21 cellular contexts compared by ENCODE assay signal in genomic region chr18:35489913-35490490, GRCh38. TPM values are rescaled to one million over a fixed set of nuclear protein-coding genes. Genes with fewer than 3 reads are reported as not detected.
DNase-seq lines count a peak whose midpoint lies in the region; ATAC-seq, FAIRE-seq and TF ChIP-seq lines count a peak whose summit lies in the region.
"Had no signal": no experiment of that assay in that cellular context is flagged by ENCODE, and none has a peak within 500 bp of the region (broad histone marks: within the 10 kb centered on the region; RNA-seq: fewer than 3 reads in every experiment).

No MANE protein-coding gene starts in this region.

- H2AFZ ChIP-seq in HCT116 (ENCODE audit: low read depth, low read length, poor library complexity, severe bottlenecking): no peak overlapping the region
- no peak overlapping the region for H2AFZ ChIP-seq in astrocyte (ENCODE audit: low read depth, low read length)

- BruUV-seq in HCT116 (replicated peaks; lab: Mats Ljungman, UMichigan): no TSS peak

- FAIRE-seq in astrocyte (lab: Jason Lieb, UNC): no peak
- no peak for FAIRE-seq in small intestine (lab: Jason Lieb, UNC)
- FAIRE-seq: urothelium cell line had no signal

- peak overlapping the region; percentile 9; the same call in 1 of the 2 replicates for H3K4me2 ChIP-seq in HCT116 (ENCODE audit: low read length)
- peak overlapping the region; percentile 19 for H3K4me2 ChIP-seq in astrocyte (ENCODE audit: low read length)
- H3K4me2 ChIP-seq: KMS-11 had no signal

- TF ChIP-seq CTCF in HCT116 (IDR thresholded peaks at IDR 0.05 in 2 of 3, conservative IDR thresholded peaks at IDR 0.05 in 1 of 3; ENCODE audit: borderline replicate concordance in 1 of 3, insufficient read depth in 1 of 3, low read depth in 2 of 3, low read length in 2 of 3) (no peak), astrocyte (IDR thresholded peaks at IDR 0.05; ENCODE audit: insufficient read depth, low read depth, low read length) (no peak)

- peaks cover 20% of the 10 kb centered on the region for H3K4me1 Mint-ChIP-seq in astrocyte (ENCODE audit: low read depth, unreplicated experiment)
- H3K4me1 Mint-ChIP-seq in activated T-helper 17 cell treated with anti-CD3 and anti-CD28 coated beads, Interleukin-2, amount 50 U/mL, for 72 hours: peaks cover 4% of the 10 kb centered on the region

- RAD21 ChIA-PET in HCT116 (lab: Charles Lee; ENCODE audit: low non-redundant PET in 1 of 2, low total read pairs in 2 of 2, uncharacterized antibody in 2 of 2, unreplicated experiment in 2 of 2): no interaction called here

- no peak overlapping the region for H3K9ac ChIP-seq in HCT116 (ENCODE audit: low read length)
- H3K9ac ChIP-seq in astrocyte (ENCODE audit: low read length): no peak overlapping the region
- H3K9ac ChIP-seq: KMS-11 had no signal

- no peaks in the 10 kb centered on the region for H3K36me3 ChIP-seq in HCT116 (ENCODE audit: control insufficient read depth in 1 of 2, insufficient read depth in 2 of 2, low read length in 2 of 2)
- no peaks in the 10 kb centered on the region for H3K36me3 ChIP-seq in astrocyte (ENCODE audit: insufficient read depth, low read length)
- H3K36me3 ChIP-seq in small intestine (ENCODE audit: control insufficient read depth in 2 of 2, insufficient read depth in 2 of 2, low read length in 2 of 2): no peaks in the 10 kb centered on the region
- H3K36me3 ChIP-seq: right lobe of liver had no signal

- H3K79me2 ChIP-seq in HCT116 (ENCODE audit: insufficient read depth, low read length) (peaks cover 51% of the 10 kb centered on the region), astrocyte (ENCODE audit: insufficient read depth, low read length) (peaks cover 62% of the 10 kb centered on the region)

- H3K27me3 Mint-ChIP-seq in astrocyte (ENCODE audit: low read depth, unreplicated experiment): no peaks in the 10 kb centered on the region
- no peaks in the 10 kb centered on the region for H3K27me3 Mint-ChIP-seq in activated T-helper 17 cell treated with anti-CD3 and anti-CD28 coated beads, Interleukin-2, amount 50 U/mL, for 72 hours
- H3K27me3 Mint-ChIP-seq: activated naive CD8-positive, alpha-beta T cell treated with anti-CD3 and anti-CD28 coated beads, Interleukin-2, amount 10 ng/mL, durations not matched to agents 7 days and 5 days; stimulated activated naive CD8-positive, alpha-beta T cell treated with anti-CD3 and anti-CD28 coated beads, Interleukin-15, Interleukin-2, amounts not matched to agents 100 ng/mL and 50 ng/mL, for 24 hours had no signal

- no peak for ATAC-seq in HCT116
- peak; percentile 70 to 88 for ATAC-seq in right cardiac atrium
- no peak for ATAC-seq in activated T-helper 17 cell treated with anti-CD3 and anti-CD28 coated beads, Interleukin-2, amount 50 U/mL, for 72 hours (replicated peaks)

- H3K27me3 ChIP-seq in HCT116 (ENCODE audit: insufficient read depth, low read length) (no peaks in the 10 kb centered on the region), astrocyte (ENCODE audit: insufficient read depth, low read length) (no peaks in the 10 kb centered on the region), right cardiac atrium (ENCODE audit: control insufficient read depth, insufficient read depth) (no peaks in the 10 kb centered on the region), small intestine (ENCODE audit: control insufficient read depth in 2 of 2, insufficient read depth in 2 of 2, low read length in 2 of 2) (no peaks in the 10 kb centered on the region)
- H3K27me3 ChIP-seq: dorsolateral prefrontal cortex, right lobe of liver had no signal

- no peaks in the 10 kb centered on the region for H3K9me2 ChIP-seq in HCT116 (ENCODE audit: insufficient read depth)

- POLR2A ChIA-PET in HCT116 (lab: Charles Lee): no interaction called here

- intact Hi-C loops in HCT116 (cut with micrococcal nuclease): no loop called here
- intact Hi-C loops in right cardiac atrium (cut with DNase I): loop anchor here in 1 of 4 donors (10.0 kb wide), 1 partner anchor 85 kb away; no protein-coding TSS in a partner anchor

- H3K27ac Mint-ChIP-seq in astrocyte (ENCODE audit: unreplicated experiment): no peak overlapping the region
- no peak overlapping the region for H3K27ac Mint-ChIP-seq in activated T-helper 17 cell treated with anti-CD3 and anti-CD28 coated beads, Interleukin-2, amount 50 U/mL, for 72 hours
- H3K27ac Mint-ChIP-seq: activated naive CD8-positive, alpha-beta T cell treated with anti-CD3 and anti-CD28 coated beads, Interleukin-2, amount 10 ng/mL, durations not matched to agents 7 days and 5 days; activated T-helper 1 cell treated with anti-CD3 and anti-CD28 coated beads, Interleukin-12 subunit alpha, Interleukin-12 subunit beta, Interleukin-2, Interleukin-4 antibody, amounts not matched to agents 30 ng/mL and 10 ng/mL and 1 ng/mL, durations not matched to agents 14 hours and 24 hours and 36 hours; stimulated activated naive CD8-positive, alpha-beta T cell treated with anti-CD3 and anti-CD28 coated beads, Interleukin-15, Interleukin-2, amounts not matched to agents 100 ng/mL and 50 ng/mL, for 24 hours; T-helper 2 cell treated with Interferon-gamma antibody and Interleukin-4, amounts not matched to agents 5 μg/mL and 100 μg/mL, for 36 hours had no signal

- H3K4me3 Mint-ChIP-seq in astrocyte (ENCODE audit: unreplicated experiment): peak overlapping the region; percentile 60
- H3K4me3 Mint-ChIP-seq in activated T-helper 17 cell treated with anti-CD3 and anti-CD28 coated beads, Interleukin-2, amount 50 U/mL, for 72 hours: no peak overlapping the region
- H3K4me3 Mint-ChIP-seq: activated naive CD8-positive, alpha-beta T cell treated with anti-CD3 and anti-CD28 coated beads, Interleukin-2, amount 10 ng/mL, durations not matched to agents 7 days and 5 days; activated T-helper 1 cell treated with anti-CD3 and anti-CD28 coated beads, Interleukin-12 subunit alpha, Interleukin-12 subunit beta, Interleukin-2, Interleukin-4 antibody, amounts not matched to agents 30 ng/mL and 10 ng/mL and 1 ng/mL, durations not matched to agents 14 hours and 24 hours and 36 hours; stimulated activated naive CD8-positive, alpha-beta T cell treated with anti-CD3 and anti-CD28 coated beads, Interleukin-15, Interleukin-2, amounts not matched to agents 100 ng/mL and 50 ng/mL, for 24 hours; T-helper 2 cell treated with Interferon-gamma antibody and Interleukin-4, amounts not matched to agents 5 μg/mL and 100 μg/mL, for 36 hours had no signal

- H3K9me3 ChIP-seq in HCT116 (ENCODE audit: control insufficient read depth in 1 of 2, insufficient read depth in 1 of 2, low read depth in 1 of 2, low read length in 2 of 2) (no peaks in the 10 kb centered on the region), astrocyte (ENCODE audit: insufficient read depth, low read depth, low read length) (no peaks in the 10 kb centered on the region), right cardiac atrium (ENCODE audit: control insufficient read depth, low read length) (no peaks in the 10 kb centered on the region), small intestine (ENCODE audit: control insufficient read depth, low read depth) (no peaks in the 10 kb centered on the region)
- H3K9me3 ChIP-seq: Caco-2, right lobe of liver had no signal

- CTCF ChIA-PET in HCT116 (lab: Charles Lee): no interaction called here

- DNase-seq in HCT116 (ENCODE audit: low read depth, low spot score) (no peak), astrocyte (ENCODE audit: low read depth) (no peak), right cardiac atrium (peak in 2 of 3 donors; percentile 57 to 72), small intestine (peak; percentile 61), NCI-H524 (lab: John Stamatoyannopoulos, UW) (no peak), HCEC 1CT (no peak)
- DNase-seq: activated naive CD8-positive, alpha-beta T cell treated with anti-CD3 and anti-CD28 coated beads, Interleukin-2, amount 10 ng/mL, durations not matched to agents 7 days and 5 days; Caco-2; dorsolateral prefrontal cortex; head of caudate nucleus; NCI-H1105; NCI-H2107; NCI-H526 treated with DMSO at 0.1 percent for 48 hours; right lobe of liver; stimulated activated CD4-positive, alpha-beta T cell treated with anti-CD3 and anti-CD28 coated beads, Interleukin-1b, Interleukin-23, amount 100 ng/mL, for 48 hours had no signal

- H4K20me1 ChIP-seq in HCT116 (ENCODE audit: insufficient read depth) (no peaks in the 10 kb centered on the region), astrocyte (ENCODE audit: insufficient read depth, low read length) (no peaks in the 10 kb centered on the region)

- H3K27ac ChIP-seq in HCT116 (ENCODE audit: low read depth, low read length) (no peak overlapping the region), astrocyte (ENCODE audit: low read depth, low read length) (no peak overlapping the region), right cardiac atrium (ENCODE audit: low read length) (peak overlapping the region; percentile 12), small intestine (ENCODE audit: low read depth in 1 of 2, low read length in 1 of 2) (no peak overlapping the region)
- H3K27ac ChIP-seq: dorsolateral prefrontal cortex, KMS-11, right lobe of liver had no signal

- 63% methylated on average over 7 of the region's 7 CpGs for WGBS in right cardiac atrium
- 77 to 81% (median 79%) methylated on average over 7 of the region's 7 CpGs for WGBS in small intestine, 3 donors

- peaks cover 13% of the 10 kb centered on the region for H3K36me3 Mint-ChIP-seq in astrocyte (ENCODE audit: low read depth, unreplicated experiment)
- H3K36me3 Mint-ChIP-seq in activated T-helper 17 cell treated with anti-CD3 and anti-CD28 coated beads, Interleukin-2, amount 50 U/mL, for 72 hours (ENCODE audit: low read depth): peaks cover 11% of the 10 kb centered on the region

- H3K4me3 ChIP-seq in HCT116 (replicated peaks in 1 of 2; ENCODE audit: low read depth in 1 of 2, low read length in 2 of 2) (no peak overlapping the region), astrocyte (ENCODE audit: insufficient read depth, low read depth, low read length) (no peak overlapping the region), right cardiac atrium (ENCODE audit: low read length) (no peak overlapping the region), small intestine (ENCODE audit: low read depth in 1 of 2, low read length in 2 of 2) (no peak overlapping the region)
- H3K4me3 ChIP-seq: dorsolateral prefrontal cortex, right lobe of liver had no signal

- TF ChIP-seq POLR2A in HCT116 (IDR thresholded peaks at IDR 0.05; ENCODE audit: borderline replicate concordance, extremely low read depth, insufficient read depth, insufficient read length): no peak

- no peaks in the 10 kb centered on the region for H3K9me3 Mint-ChIP-seq in astrocyte (ENCODE audit: unreplicated experiment)
- no peaks in the 10 kb centered on the region for H3K9me3 Mint-ChIP-seq in activated T-helper 17 cell treated with anti-CD3 and anti-CD28 coated beads, Interleukin-2, amount 50 U/mL, for 72 hours
- H3K9me3 Mint-ChIP-seq: activated naive CD8-positive, alpha-beta T cell treated with anti-CD3 and anti-CD28 coated beads, Interleukin-2, amount 10 ng/mL, durations not matched to agents 7 days and 5 days; activated T-helper 1 cell treated with anti-CD3 and anti-CD28 coated beads, Interleukin-12 subunit alpha, Interleukin-12 subunit beta, Interleukin-2, Interleukin-4 antibody, amounts not matched to agents 30 ng/mL and 10 ng/mL and 1 ng/mL, durations not matched to agents 14 hours and 24 hours and 36 hours; T-helper 2 cell treated with Interferon-gamma antibody and Interleukin-4, amounts not matched to agents 5 μg/mL and 100 μg/mL, for 36 hours had no signal

- H3K4me1 ChIP-seq in HCT116 (ENCODE audit: control insufficient read depth in 1 of 2, insufficient read depth in 2 of 2, low read length in 2 of 2) (peaks cover 4 to 10% of the 10 kb centered on the region in 2 experiments; a peak in 2 of 4 replicates), astrocyte (ENCODE audit: insufficient read depth, low read length) (peaks cover 15% of the 10 kb centered on the region), right cardiac atrium (ENCODE audit: control insufficient read depth, insufficient read depth, low read length) (peaks cover 5% of the 10 kb centered on the region), small intestine (ENCODE audit: control insufficient read depth in 2 of 2, insufficient read depth in 1 of 2, low read depth in 1 of 2, low read length in 1 of 2) (peaks cover 8 to 14% of the 10 kb centered on the region in 2 donors)

- no peak for TF ChIP-seq RAD21 in HCT116 (IDR thresholded peaks at IDR 0.05; ENCODE audit: low read depth)

RNA-seq across cellular contexts. Expression of gene INO80C, which starts 7.8 kb away (rescaled TPM):
- 30.7 TPM for total RNA-seq in HCT116 (2021; ENCODE audit: unreplicated experiment)
- 19.5 and 25.0 TPM in 2 replicates for polyA plus RNA-seq in HCT116 (2012)
- total RNA-seq in astrocyte: 21.1 and 24.6 TPM in 2 replicates
- total RNA-seq in right cardiac atrium: 10 to 100 TPM; 25.4 to 27.2 (median 26.0) TPM
- polyA plus RNA-seq in right cardiac atrium: 36.1 TPM
- 10 to 100 TPM; 33.1 to 35.9 (median 35.3) TPM for polyA plus RNA-seq in small intestine
- total RNA-seq in activated T-helper 17 cell treated with anti-CD3 and anti-CD28 coated beads, Interleukin-2, amount 50 U/mL, for 72 hours: 10 to 100 TPM; 20.6 to 22.0 TPM

Comparison
In these comparisons a context has a peak if more than half of its experiments do, and no peak if none do; other contexts are left out.
1. ATAC-seq: peak in right cardiac atrium (2 of 2); none in HCT116 (single experiment) and activated T-helper 17 cell treated with anti-CD3 and anti-CD28 coated beads, Interleukin-2, amount 50 U/mL, for 72 hours (single experiment).
2. DNase-seq: peak in right cardiac atrium (2 of 3) and small intestine (single experiment); none in HCT116 (single experiment), astrocyte (single experiment), NCI-H524 (0 of 2) and HCEC 1CT (single experiment).